Comparison of ENCODE assay signal across 17 cellular contexts in the genomic region with DNA sequence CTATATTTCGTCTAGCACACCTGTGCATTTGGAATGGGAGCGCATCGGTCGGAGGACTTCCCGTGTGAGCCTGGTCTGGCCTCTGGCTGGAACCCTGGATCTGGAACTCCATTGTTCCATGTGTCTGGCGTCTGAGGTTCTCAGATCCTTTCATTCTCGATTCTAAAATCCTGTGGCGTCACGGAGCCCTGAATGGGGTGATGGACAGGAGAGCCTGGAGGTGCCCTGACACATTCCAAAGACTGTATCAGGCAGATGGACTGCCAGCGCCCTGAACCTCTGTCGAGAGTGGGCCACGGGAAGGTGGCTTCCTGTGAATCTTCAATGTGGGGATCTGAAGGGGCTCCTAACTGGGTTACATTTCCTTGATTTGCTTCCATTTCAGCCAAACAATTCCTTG. TPM values are rescaled to one million over a fixed set of nuclear protein-coding genes. Genes with fewer than 3 reads are reported as not detected.
DNase-seq lines count a peak whose midpoint lies in the region; ATAC-seq and TF ChIP-seq lines count a peak whose summit lies in the region.
"Had no signal": no experiment of that assay in that cellular context is flagged by ENCODE, and none has a peak within 500 bp of the region (broad histone marks: within the 10 kb centered on the region; RNA-seq: fewer than 3 reads in every experiment).

No MANE protein-coding gene starts in this region.

- no peak overlapping the region for H3K4me3 ChIP-seq in cardiac muscle cell
- H3K4me3 ChIP-seq in neuronal stem cell (ENCODE audit: low read length in 2 of 2) = no peak overlapping the region
- no peak overlapping the region for H3K4me3 ChIP-seq in spleen
- H3K4me3 ChIP-seq: BLaER1, HAP-1 had no signal

- no peak overlapping the region for H4K91ac ChIP-seq in neuronal stem cell (ENCODE audit: low read depth, low read length, poor library complexity)

- no peak overlapping the region for H3K23ac ChIP-seq in neuronal stem cell (ENCODE audit: low read depth, low read length, poor library complexity)

- H3K9me3 ChIP-seq in cardiac muscle cell (ENCODE audit: low read depth) (no peaks in the 10 kb centered on the region), neuronal stem cell (replicated peaks in 1 of 2; ENCODE audit: control insufficient read depth in 2 of 2, insufficient read depth in 1 of 2, low read depth in 1 of 2, low read length in 2 of 2) (no peaks in the 10 kb centered on the region), spleen (no peaks in the 10 kb centered on the region)
- H3K9me3 ChIP-seq: BLaER1, Caco-2, HAP-1 had no signal

- no peaks in the 10 kb centered on the region for H3K79me1 ChIP-seq in neuronal stem cell (ENCODE audit: low read depth, low read length)

- no peak overlapping the region for H2BK15ac ChIP-seq in neuronal stem cell (ENCODE audit: low read length)

- H3K18ac ChIP-seq in neuronal stem cell (ENCODE audit: low read length) = no peak overlapping the region

- H3K9me3 Mint-ChIP-seq in natural killer cell treated with Interleukin-12 subunit alpha and Interleukin-12 subunit beta and Interleukin-15 and Interleukin-18, amount 100 ng/mL, for 72 hours = no peaks in the 10 kb centered on the region
- H3K9me3 Mint-ChIP-seq in natural killer cell = no peaks in the 10 kb centered on the region
- H3K9me3 Mint-ChIP-seq: CD8-positive, alpha-beta memory T cell had no signal

- TF ChIP-seq CTCF in cardiac muscle cell (IDR thresholded peaks at IDR 0.05; ENCODE audit: low read depth, low read length) = no peak
- no peak for TF ChIP-seq CTCF in natural killer cell (IDR thresholded peaks at IDR 0.05)
- no peak for TF ChIP-seq CTCF in spleen (IDR thresholded peaks at IDR 0.05 in 8 of 11, conservative IDR thresholded peaks at IDR 0.05 in 3 of 11)

- H2BK120ac ChIP-seq in neuronal stem cell (ENCODE audit: low read depth, low read length) = peak overlapping the region; percentile 11

- peak overlapping the region; percentile 93 for H3K27ac ChIP-seq in cardiac muscle cell
- no peak overlapping the region for H3K27ac ChIP-seq in neuronal stem cell (replicated peaks; ENCODE audit: low read length)
- H3K27ac ChIP-seq in spleen = no peak overlapping the region
- H3K27ac ChIP-seq: 22Rv1, BLaER1 had no signal

- no CpG with 5 or more reads among the region's 12 CpGs for WGBS in neuronal stem cell (ENCODE audit: extremely low coverage in 2 of 2, insufficient read length in 2 of 2, insufficient replicate concordance in 1 of 2), 2 donors
- 84 to 92% (median 87%) methylated on average over 12 of the region's 12 CpGs for WGBS in spleen, 5 donors

- no peak overlapping the region for H3K27ac Mint-ChIP-seq in natural killer cell treated with Interleukin-12 subunit alpha and Interleukin-12 subunit beta and Interleukin-15 and Interleukin-18, amount 100 ng/mL, for 72 hours
- no peak overlapping the region for H3K27ac Mint-ChIP-seq in natural killer cell
- H3K27ac Mint-ChIP-seq: CD8-positive, alpha-beta memory T cell had no signal

- H2AK5ac ChIP-seq in neuronal stem cell (ENCODE audit: low read depth, low read length) = no peak overlapping the region

- H3K9ac ChIP-seq in neuronal stem cell (ENCODE audit: low read depth, low read length, poor library complexity) = no peak overlapping the region
- H3K9ac ChIP-seq: BLaER1 had no signal

- H3K4me1 ChIP-seq in cardiac muscle cell (ENCODE audit: low read depth) (peaks cover 65% of the 10 kb centered on the region), neuronal stem cell (ENCODE audit: control insufficient read depth in 2 of 2, insufficient read depth in 1 of 2, low read depth in 1 of 2, low read length in 2 of 2) (peaks cover 5 to 15% of the 10 kb centered on the region in 2 donors), spleen (no peaks in the 10 kb centered on the region)

- no peak overlapping the region for H3K4me3 Mint-ChIP-seq in natural killer cell treated with Interleukin-12 subunit alpha and Interleukin-12 subunit beta and Interleukin-15 and Interleukin-18, amount 100 ng/mL, for 72 hours
- no peak overlapping the region for H3K4me3 Mint-ChIP-seq in natural killer cell
- H3K4me3 Mint-ChIP-seq: CD8-positive, alpha-beta memory T cell had no signal

- intact Hi-C loops in left cardiac atrium (cut with DNase I) = no loop called here
- intact Hi-C loops in natural killer cell (cut with micrococcal nuclease) = no loop called here
- intact Hi-C loops in spleen (cut with DNase I; ENCODE audit: low total_unique reads) = no loop called here

- H3K4me1 Mint-ChIP-seq in natural killer cell treated with Interleukin-12 subunit alpha and Interleukin-12 subunit beta and Interleukin-15 and Interleukin-18, amount 100 ng/mL, for 72 hours (ENCODE audit: low read depth in 2 of 2) = no peaks in the 10 kb centered on the region
- H3K4me1 Mint-ChIP-seq in natural killer cell = no peaks in the 10 kb centered on the region
- H3K4me1 Mint-ChIP-seq: CD8-positive, alpha-beta memory T cell had no signal

- no peak overlapping the region for H3K14ac ChIP-seq in neuronal stem cell (ENCODE audit: low read length)

- DNase-seq in cardiac muscle cell (ENCODE audit: low read depth in 1 of 2, low spot score in 1 of 2) (no peak), left cardiac atrium (no peak), natural killer cell (no peak), neuronal stem cell (ENCODE audit: low spot score) (no peak), spleen (peak; percentile 30)
- peak; percentile 44 for DNase-seq in natural killer cell treated with Interleukin-12 subunit alpha and Interleukin-12 subunit beta and Interleukin-15 and Interleukin-18, amount 100 ng/mL, for 72 hours (ENCODE audit: low spot score)
- DNase-seq: AML-193, Caco-2, DND-41, GDM1 had no signal

- H3K27me3 Mint-ChIP-seq in natural killer cell treated with Interleukin-12 subunit alpha and Interleukin-12 subunit beta and Interleukin-15 and Interleukin-18, amount 100 ng/mL, for 72 hours = peaks cover 7 to 11% of the 10 kb centered on the region in 2 donors
- H3K27me3 Mint-ChIP-seq in natural killer cell (ENCODE audit: low read depth in 2 of 2) = peaks cover 0 to 7% of the 10 kb centered on the region in 2 donors

- H3K36me3 ChIP-seq in cardiac muscle cell = peaks cover 4% of the 10 kb centered on the region
- no peaks in the 10 kb centered on the region for H3K36me3 ChIP-seq in neuronal stem cell (replicated peaks in 1 of 2; ENCODE audit: control insufficient read depth in 2 of 2, insufficient read depth in 2 of 2, low read length in 2 of 2)
- no peaks in the 10 kb centered on the region for H3K36me3 ChIP-seq in spleen
- H3K36me3 ChIP-seq: BLaER1, HAP-1 had no signal

- no peak overlapping the region for H3K4me2 ChIP-seq in neuronal stem cell (ENCODE audit: insufficient read depth, low read length, poor library complexity, severe bottlenecking)

- no peak overlapping the region for H3K4ac ChIP-seq in neuronal stem cell (ENCODE audit: low read length)

- no peak overlapping the region for H2AFZ ChIP-seq in neuronal stem cell (ENCODE audit: low read length)

- no peaks in the 10 kb centered on the region for H3K36me3 Mint-ChIP-seq in natural killer cell treated with Interleukin-12 subunit alpha and Interleukin-12 subunit beta and Interleukin-15 and Interleukin-18, amount 100 ng/mL, for 72 hours
- H3K36me3 Mint-ChIP-seq in natural killer cell = no peaks in the 10 kb centered on the region
- H3K36me3 Mint-ChIP-seq: CD8-positive, alpha-beta memory T cell had no signal

- TF ChIP-seq POLR2A in spleen (IDR thresholded peaks at IDR 0.05) = no peak

- H4K8ac ChIP-seq in neuronal stem cell (ENCODE audit: low read depth, low read length) = no peak overlapping the region

- no peaks in the 10 kb centered on the region for H3K27me3 ChIP-seq in cardiac muscle cell
- peaks cover 0 to 1% (median 0%) of the 10 kb centered on the region in 3 experiments for H3K27me3 ChIP-seq in neuronal stem cell (ENCODE audit: control insufficient read depth in 3 of 3, insufficient read depth in 3 of 3, low read depth in 1 of 3, low read length in 3 of 3)
- H3K27me3 ChIP-seq in spleen (replicated peaks in 1 of 7) = peaks cover 0 to 37% (median 0%) of the 10 kb centered on the region in 7 donors
- H3K27me3 ChIP-seq: BLaER1 had no signal

- H2BK12ac ChIP-seq in neuronal stem cell (ENCODE audit: low read length) = no peak overlapping the region

- ATAC-seq in left cardiac atrium (no peak), natural killer cell (no peak), HG03097 (IDR thresholded peaks at IDR 0.05; ENCODE audit: low FRiP score, unreplicated experiment) (no peak), GM18861 (IDR thresholded peaks at IDR 0.05; ENCODE audit: unreplicated experiment) (no peak)
- no peak for ATAC-seq in natural killer cell treated with Interleukin-12 subunit alpha and Interleukin-12 subunit beta and Interleukin-15 and Interleukin-18, amount 100 ng/mL, for 72 hours

- H2BK5ac ChIP-seq in neuronal stem cell (ENCODE audit: low read length) = no peak overlapping the region

RNA-seq across cellular contexts. Expression of a gene that starts 20.6 kb away (rescaled TPM):
- total RNA-seq in cardiac muscle cell (30.2 and 73.2 TPM in 2 replicates), left cardiac atrium (10 to 100 TPM; 82.3 to 89.0 TPM), natural killer cell (1 to 10 TPM in 1 of 3 donors, under 1 TPM in 2; 0.18 to 1.0 (median 0.21) TPM), spleen (1 to 10 TPM in 3 of 7 donors, under 1 TPM in 4; 0.09 to 1.7 (median 0.60) TPM)
- polyA plus RNA-seq in cardiac muscle cell (107 and 112 TPM in 2 replicates), spleen (under 1 TPM; 0.72 to 0.83 (median 0.77) TPM)
- total RNA-seq in natural killer cell treated with Interleukin-12 subunit alpha and Interleukin-12 subunit beta and Interleukin-15 and Interleukin-18, amount 100 ng/mL, for 72 hours = under 1 TPM in 1 of 2 donors, not detected in 1; 0.19 TPM
- polyA plus RNA-seq in neuronal stem cell (2013, experiment 1 of 2) = 0.35 TPM
- polyA plus RNA-seq in neuronal stem cell (2013, experiment 2 of 2) = 0.42 TPM
- total RNA-seq: HT1080 had no signal

RNA-seq across cellular contexts. Expression of a gene that starts 20.7 kb away (rescaled TPM):
- total RNA-seq in cardiac muscle cell = 50.5 and 69.5 TPM in 2 replicates
- polyA plus RNA-seq in cardiac muscle cell = 59.9 and 82.9 TPM in 2 replicates
- total RNA-seq in left cardiac atrium = 10 to 100 TPM; 20.1 to 27.2 TPM
- total RNA-seq in natural killer cell treated with Interleukin-12 subunit alpha and Interleukin-12 subunit beta and Interleukin-15 and Interleukin-18, amount 100 ng/mL, for 72 hours = 10 to 100 TPM; 53.3 to 71.3 TPM
- 10 to 100 TPM; 27.4 to 35.4 (median 30.3) TPM for total RNA-seq in natural killer cell
- polyA plus RNA-seq in neuronal stem cell (2013, experiment 1 of 2) = 37.0 TPM
- polyA plus RNA-seq in neuronal stem cell (2013, experiment 2 of 2) = 37.4 TPM
- 10 to 100 TPM; 23.8 to 46.1 (median 31.8) TPM for total RNA-seq in spleen
- 10 to 100 TPM; 19.8 to 40.0 (median 39.0) TPM for polyA plus RNA-seq in spleen

Comparison
In these comparisons a context has a peak if more than half of its experiments do, and no peak if none do; other contexts are left out.
1. DNase-seq: peak in natural killer cell treated with Interleukin-12 subunit alpha and Interleukin-12 subunit beta and Interleukin-15 and Interleukin-18, amount 100 ng/mL, for 72 hours (single experiment) and spleen (single experiment); none in cardiac muscle cell (0 of 2), left cardiac atrium (single experiment), natural killer cell (single experiment) and neuronal stem cell (single experiment).
2. RNA of a gene that starts 20.6 kb away (total RNA-seq): 82.3 to 89.0 TPM in left cardiac atrium and 30.2 to 73.2 TPM in cardiac muscle cell; 0.09 to 1.7 TPM in spleen, 0.18 to 1.0 TPM in natural killer cell and 0.19 TPM in natural killer cell treated with Interleukin-12 subunit alpha and Interleukin-12 subunit beta and Interleukin-15 and Interleukin-18, amount 100 ng/mL, for 72 hours; every median in the first group is over 10 times any median in the second.